ENCODE assay signal across 8 cellular contexts in the genomic region with DNA sequence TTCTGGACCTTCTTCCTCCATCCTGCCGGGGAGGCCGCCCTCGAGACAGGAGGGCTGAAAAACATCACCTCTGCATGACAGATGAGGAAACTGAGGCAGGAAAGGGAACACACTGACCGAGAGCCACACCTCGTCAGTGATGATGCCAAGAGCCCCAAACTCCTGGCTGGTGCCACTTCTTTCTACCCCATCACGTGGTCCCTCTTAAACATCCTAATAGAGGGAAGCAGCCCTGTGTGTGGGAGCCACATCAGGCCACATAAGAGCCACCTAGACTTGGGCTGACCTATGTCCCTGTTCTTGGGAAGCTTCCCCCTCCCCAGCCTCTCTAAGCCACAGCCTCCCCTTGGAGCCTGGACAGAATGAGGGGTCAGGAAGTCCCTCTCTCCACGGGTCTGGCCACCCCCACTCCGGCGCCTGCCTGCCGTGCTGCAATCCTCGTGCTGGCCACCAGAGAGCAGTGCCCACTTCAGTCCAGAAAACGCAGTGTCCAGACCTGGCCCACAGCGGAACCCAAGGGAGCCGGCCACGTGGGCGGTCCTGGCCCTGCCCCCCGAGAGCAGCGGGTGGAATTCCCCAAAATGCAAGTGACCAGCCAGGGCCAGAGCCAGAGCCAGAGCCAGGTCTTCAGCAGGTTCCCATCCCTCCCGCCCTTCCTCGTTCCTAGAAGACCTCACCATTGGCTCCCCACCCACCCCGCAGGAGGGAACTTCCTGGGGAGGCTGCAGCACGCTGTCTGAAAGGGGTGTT. TPM values are rescaled to one million over a fixed set of nuclear protein-coding genes. Genes with fewer than 3 reads are reported as not detected.
DNase-seq lines count a peak whose midpoint lies in the region; ATAC-seq and TF ChIP-seq lines count a peak whose summit lies in the region.

No MANE protein-coding gene starts in this region.

- H3K9me3 Mint-ChIP-seq in CD4-positive, alpha-beta T cell: no peaks in the 10 kb centered on the region
- no peaks in the 10 kb centered on the region for H3K9me3 Mint-ChIP-seq in activated B cell treated with CpG ODN at 0.5 μM for 24 hours

- H3K4me1 Mint-ChIP-seq in CD4-positive, alpha-beta T cell (ENCODE audit: low read depth): no peaks in the 10 kb centered on the region
- H3K4me1 Mint-ChIP-seq in activated B cell treated with CpG ODN at 0.5 μM for 24 hours: peaks cover 74% of the 10 kb centered on the region

- H3K27me3 ChIP-seq in CD4-positive, alpha-beta T cell (ENCODE audit: control insufficient read depth, insufficient read depth, low read length): no peaks in the 10 kb centered on the region

- H3K4me3 Mint-ChIP-seq in CD4-positive, alpha-beta T cell: no peak overlapping the region
- H3K4me3 Mint-ChIP-seq in activated B cell treated with CpG ODN at 0.5 μM for 24 hours: peak overlapping the region; percentile 57

- no peak overlapping the region for H3K27ac Mint-ChIP-seq in CD4-positive, alpha-beta T cell
- peak overlapping the region; percentile 66 for H3K27ac Mint-ChIP-seq in activated B cell treated with CpG ODN at 0.5 μM for 24 hours

- no peak overlapping the region for H3K27ac ChIP-seq in CD4-positive, alpha-beta T cell (ENCODE audit: low read depth, low read length)

- H3K36me3 Mint-ChIP-seq in CD4-positive, alpha-beta T cell (ENCODE audit: low read depth): no peaks in the 10 kb centered on the region
- H3K36me3 Mint-ChIP-seq in activated B cell treated with CpG ODN at 0.5 μM for 24 hours (ENCODE audit: low read depth): peaks cover 63% of the 10 kb centered on the region

- POLR2A ChIA-PET in CD4-positive, alpha-beta T cell (lab: Charles Lee): no interaction called here
- POLR2A ChIA-PET in activated B cell treated with CpG ODN at 0.5 μM for 24 hours (lab: Charles Lee): interaction anchor here (0.6 to 2.8 kb wide), 4 partner anchors 10 to 201 kb away, joined by 3 to 20 read pairs (median 4); no protein-coding TSS in a partner anchor

- peak; percentile 13 to 57 (median 32) for DNase-seq in CD4-positive, alpha-beta T cell
- peak; percentile 78 for DNase-seq in GM19240 (ENCODE audit: insufficient read length, low spot score)
- DNase-seq in Kasumi-1 (lab: John Stamatoyannopoulos, UW): peak; percentile 32 to 37
- DNase-seq in activated B cell treated with CpG ODN at 0.5 μM for 24 hours: peak; percentile 70
- peak; percentile 19 to 28 for DNase-seq in cerebellar nuclear complex (lab: John Stamatoyannopoulos, UW)
- peak; percentile 68 to 78 for DNase-seq in left colon
- peak; percentile 32 to 44 for DNase-seq in stimulated activated CD4-positive, alpha-beta T cell treated with anti-CD3 and anti-CD28 coated beads, Interleukin-2, amount 100 ng/mL, for 48 hours

- intact Hi-C loops in CD4-positive, alpha-beta T cell (cut with DNase I, micrococcal nuclease): loop anchor here (1.0 kb wide), 2 partner anchors 201 to 306 kb away; no protein-coding TSS in a partner anchor
- intact Hi-C loops in activated B cell treated with CpG ODN at 0.5 μM for 24 hours (cut with micrococcal nuclease): loop anchor here (1.0 to 2.0 kb wide), 3 partner anchors 11 to 201 kb away; no protein-coding TSS in a partner anchor
- intact Hi-C loops in left colon (cut with DNase I, micrococcal nuclease): loop anchor here (5.0 kb wide), 1 partner anchor 204 kb away; no protein-coding TSS in a partner anchor

- peak; percentile 77 for TF ChIP-seq CTCF in CD4-positive, alpha-beta T cell (IDR thresholded peaks at IDR 0.05)
- TF ChIP-seq CTCF in activated B cell treated with CpG ODN at 0.5 μM for 24 hours (IDR thresholded peaks at IDR 0.05): peak; percentile 30

- no peaks in the 10 kb centered on the region for H3K9me3 ChIP-seq in CD4-positive, alpha-beta T cell (ENCODE audit: control insufficient read depth, low read length)

- peak; percentile 57 for ATAC-seq in CD4-positive, alpha-beta T cell (ENCODE audit: poor library complexity)
- ATAC-seq in activated B cell treated with CpG ODN at 0.5 μM for 24 hours (ENCODE audit: low read depth) (peak; percentile 88), left colon (peak; percentile 51), GM18519 (IDR thresholded peaks at IDR 0.05; ENCODE audit: low FRiP score, unreplicated experiment) (no peak)

- H3K27me3 Mint-ChIP-seq in CD4-positive, alpha-beta T cell: no peaks in the 10 kb centered on the region
- H3K27me3 Mint-ChIP-seq in activated B cell treated with CpG ODN at 0.5 μM for 24 hours: no peaks in the 10 kb centered on the region

- CTCF ChIA-PET in CD4-positive, alpha-beta T cell (lab: Charles Lee): interaction anchor here (0.6 to 2.0 kb wide), 2 partner anchors 201 to 232 kb away, joined by 3 to 8 read pairs; partner anchors contain the start of gene BRD3OS
- CTCF ChIA-PET in activated B cell treated with CpG ODN at 0.5 μM for 24 hours (lab: Charles Lee): interaction anchor here (1.1 to 10.5 kb wide), 5 partner anchors 8 to 202 kb away, joined by 3 to 126 read pairs (median 4); no protein-coding TSS in a partner anchor

RNA-seq across cellular contexts. Expression of gene SARDH, which starts 54.7 kb away (rescaled TPM):
- 10 to 100 TPM; 17.7 to 18.5 TPM for total RNA-seq in CD4-positive, alpha-beta T cell
- not detected in 2 replicates for total RNA-seq in activated B cell treated with CpG ODN at 0.5 μM for 24 hours
- total RNA-seq in left colon: under 1 TPM; 0.40 to 0.92 TPM

Comparison
In these comparisons a context has a peak if more than half of its experiments do, and no peak if none do; other contexts are left out.
1. DNase-seq: peak in every context shown above with its lines; median percentile 78 in GM19240; 73 in left colon; 70 in activated B cell treated with CpG ODN at 0.5 μM for 24 hours; 38 in stimulated activated CD4-positive, alpha-beta T cell treated with anti-CD3 and anti-CD28 coated beads, Interleukin-2, amount 100 ng/mL, for 48 hours; 34 in Kasumi-1; 32 in CD4-positive, alpha-beta T cell; 24 in cerebellar nuclear complex.
2. RNA of gene SARDH, which starts 54.7 kb away (total RNA-seq): 17.7 to 18.5 TPM in CD4-positive, alpha-beta T cell; 0.40 to 0.92 TPM in left colon and not detected in activated B cell treated with CpG ODN at 0.5 μM for 24 hours; every median in the first group is over 4 times any median in the second.